ENCODE assay signal across 10 cellular contexts in genomic region chr11:125627236-125627910, GRCh38. TPM values are rescaled to one million over a fixed set of nuclear protein-coding genes. Genes with fewer than 3 reads are reported as not detected.
DNase-seq lines count a peak whose midpoint lies in the region; ATAC-seq and TF ChIP-seq lines count a peak whose summit lies in the region.
"Had no signal": no experiment of that assay in that cellular context is flagged by ENCODE, and none has a peak within 500 bp of the region (broad histone marks: within the 10 kb centered on the region; RNA-seq: fewer than 3 reads in every experiment).

No MANE protein-coding gene starts in this region.

- H3K27me3 ChIP-seq in GM06990 (replicated peaks; ENCODE audit: control insufficient read depth, insufficient read depth, low read length), result no peaks in the 10 kb centered on the region
- no peaks in the 10 kb centered on the region for H3K27me3 ChIP-seq in heart right ventricle

- H3K4me3 Mint-ChIP-seq in chondrocyte (ENCODE audit: unreplicated experiment) (peak overlapping the region; percentile 84), nephron (peak overlapping the region; percentile 92 to 95 (median 94))

- peaks cover 2% of the 10 kb centered on the region for H3K36me3 ChIP-seq in GM06990 (ENCODE audit: control insufficient read depth, insufficient read depth, low read length)
- H3K36me3 ChIP-seq in heart right ventricle, result peaks cover 0 to 21% (median 0%) of the 10 kb centered on the region in 9 donors

- DNase-seq in GM06990 (ENCODE audit: extremely low read depth, insufficient read length) (no peak), NB4 (ENCODE audit: low read depth) (no peak), chondrocyte (ENCODE audit: low spot score) (no peak), NCI-H748 treated with DMSO at 0.1 percent for 48 hours (lab: John Stamatoyannopoulos, UW) (no peak), heart right ventricle (no peak), AG08395 (ENCODE audit: low spot score) (no peak)
- DNase-seq: amniotic stem cell had no signal

- H3K27me3 Mint-ChIP-seq in chondrocyte (ENCODE audit: low read depth) (no peaks in the 10 kb centered on the region), nephron (ENCODE audit: low read depth) (no peaks in the 10 kb centered on the region)

- no peak for TF ChIP-seq POLR2A in NB4 (IDR thresholded peaks at IDR 0.05; ENCODE audit: extremely low read depth, insufficient read length)

- H3K4me1 Mint-ChIP-seq in chondrocyte (ENCODE audit: low read depth) (peaks cover 35% of the 10 kb centered on the region), nephron (peaks cover 20% of the 10 kb centered on the region)

- H3K9me3 Mint-ChIP-seq in chondrocyte (ENCODE audit: low read depth), result no peaks in the 10 kb centered on the region
- no peaks in the 10 kb centered on the region for H3K9me3 Mint-ChIP-seq in nephron

- H3K27ac ChIP-seq in heart right ventricle, result no peak overlapping the region

- intact Hi-C loops in heart right ventricle (cut with DNase I), result loop anchor here in 7 of 10 donors (5.0 to 10.0 kb wide), 8 partner anchors 35 to 580 kb away; partner anchors contain the start of genes HYLS1 (in 3 of the 7), EI24 (in 1 of the 7), FEZ1 (in 1 of the 7) and STT3A (in 1 of the 7)

- no peak for ATAC-seq in GM21381 (IDR thresholded peaks at IDR 0.05; ENCODE audit: unreplicated experiment)
- ATAC-seq in heart right ventricle, result no peak

- no peaks in the 10 kb centered on the region for H3K9me3 ChIP-seq in heart right ventricle

- WGBS in heart right ventricle, 2 donors, result 68 to 72% methylated on average over 7 of the region's 7 CpGs

- peak overlapping the region; percentile 88 for H3K27ac Mint-ChIP-seq in chondrocyte (ENCODE audit: unreplicated experiment)
- H3K27ac Mint-ChIP-seq in nephron, result peak overlapping the region; percentile 72 to 95 (median 92)

- peak overlapping the region; percentile 98 for H3K4me3 ChIP-seq in GM06990 (replicated peaks; ENCODE audit: low read depth, low read length)
- peak overlapping the region; percentile 91 for H3K4me3 ChIP-seq in NB4 (ENCODE audit: low read depth, low read length)
- H3K4me3 ChIP-seq in heart right ventricle, result peak overlapping the region in 1 of 10 donors; percentile 79

- H3K36me3 Mint-ChIP-seq in chondrocyte (ENCODE audit: low read depth), result peaks cover 5% of the 10 kb centered on the region
- H3K36me3 Mint-ChIP-seq in nephron (ENCODE audit: low read depth), result peaks cover 12% of the 10 kb centered on the region

- no peak for TF ChIP-seq CTCF in GM06990 (IDR thresholded peaks at IDR 0.05; ENCODE audit: insufficient read depth, low read length, poor library complexity, severe bottlenecking)
- TF ChIP-seq CTCF in NB4 (IDR thresholded peaks at IDR 0.05; ENCODE audit: low read depth, low read length), result no peak
- no peak for TF ChIP-seq CTCF in chondrocyte (IDR thresholded peaks at IDR 0.05)
- no peak for TF ChIP-seq CTCF in nephron (IDR thresholded peaks at IDR 0.05; ENCODE audit: unreplicated experiment in 3 of 3)
- TF ChIP-seq CTCF in heart right ventricle (IDR thresholded peaks at IDR 0.05), result no peak

- H3K4me1 ChIP-seq in heart right ventricle, result peaks cover 0 to 25% (median 20%) of the 10 kb centered on the region in 9 donors

RNA-seq across cellular contexts. Expression of gene CHEK1, which starts 2.4 kb away (rescaled TPM):
- total RNA-seq in chondrocyte (18.3 to 28.4 TPM (median 23.5 TPM) in 3 replicates), heart right ventricle (1 to 10 TPM in 8 of 10 donors, under 1 TPM in 2; 0.93 to 3.8 (median 1.3) TPM)
- polyA plus RNA-seq in heart right ventricle, result under 1 TPM; 0.64 to 0.73 TPM

RNA-seq across cellular contexts. Expression of gene STT3A, which starts 34.7 kb away (rescaled TPM):
- total RNA-seq in chondrocyte (247 to 286 TPM (median 252 TPM) in 3 replicates), heart right ventricle (10 to 100 TPM; 52.1 to 83.9 (median 58.5) TPM)
- 10 to 100 TPM; 19.5 to 61.0 TPM for polyA plus RNA-seq in heart right ventricle

RNA-seq across cellular contexts. Expression of gene ACRV1, which starts 53.3 kb away (rescaled TPM):
- total RNA-seq in chondrocyte (0.20 to 0.56 TPM in 2 of 3 replicates, not detected in the other), heart right ventricle (not detected)
- polyA plus RNA-seq in heart right ventricle, result not detected
- total RNA-seq: mononuclear cell had no signal

RNA-seq across cellular contexts. Expression of gene EI24, which starts 58.1 kb away (rescaled TPM):
- 88.6 to 95.0 TPM (median 91.1 TPM) in 3 replicates for total RNA-seq in chondrocyte
- total RNA-seq in heart right ventricle, result 10 to 100 TPM; 43.3 to 73.7 (median 51.5) TPM
- 10 to 100 TPM; 16.5 to 72.9 TPM for polyA plus RNA-seq in heart right ventricle
